ENCODE assay signal across 30 cellular contexts in genomic region chr17:41265078-41265477, GRCh38. TPM values are rescaled to one million over a fixed set of nuclear protein-coding genes. Genes with fewer than 3 reads are reported as not detected.
"Had no signal": no experiment of that assay in that cellular context is flagged by ENCODE, and none has a peak within 500 bp of the region (broad histone marks: within the 10 kb centered on the region; RNA-seq: fewer than 3 reads in every experiment).

TSS of gene KRTAP9-6 (plus strand) at chr17:41265378. CDS start at chr17:41265378, 0 bp downstream.

- H3K9ac ChIP-seq: neural progenitor cell, parathyroid adenoma had no signal

- H3K27me3 ChIP-seq: neural progenitor cell, ovary, right lobe of liver, testis, upper lobe of right lung, uterus had no signal

- H3K36me3 ChIP-seq: neural progenitor cell, neutrophil, ovary, right lobe of liver, sigmoid colon, suprapubic skin, tibial artery, transverse colon, upper lobe of right lung, uterus had no signal

- H3K4me3 ChIP-seq: neural progenitor cell, ovary, psoas muscle, right lobe of liver, sigmoid colon, suprapubic skin, testis, tibial artery, transverse colon, upper lobe of right lung, uterus had no signal

- DNase-seq: naive thymus-derived CD4-positive, alpha-beta T cell; natural killer cell; nucleus accumbens; ovary; posterior cingulate gyrus; psoas muscle; right cardiac atrium; right lobe of liver; sigmoid colon; small intestine; stimulated activated CD4-positive, alpha-beta T cell treated with anti-CD3 and anti-CD28 coated beads, Interleukin-15, amount 100 ng/mL, for 24 hours; stimulated activated CD4-positive, alpha-beta T cell treated with anti-CD3 and anti-CD28 coated beads, Interleukin-2, amount 100 ng/mL, for 24 hours; stimulated activated CD4-positive, alpha-beta T cell treated with anti-CD3 and anti-CD28 coated beads, Interleukin-2, amount 100 ng/mL, for 48 hours; stimulated activated CD4-positive, alpha-beta T cell treated with anti-CD3 and anti-CD28 coated beads, Interleukin-4, amount 100 ng/mL, for 4 hours; stimulated activated CD8-positive, alpha-beta memory T cell treated with anti-CD3 and anti-CD28 coated beads, Interleukin-4, amount 100 ng/mL, for 48 hours; stimulated activated naive CD4-positive, alpha-beta T cell; stimulated activated naive CD8-positive, alpha-beta T cell treated with anti-CD3 and anti-CD28 coated beads, Interleukin-15, amount 100 ng/mL, for 72 hours; stimulated activated naive CD8-positive, alpha-beta T cell treated with anti-CD3 and anti-CD28 coated beads, Interleukin-15, Interleukin-2, amounts not matched to agents 100 U/mL and 50 U/mL, for 24 hours; substantia nigra; testis; tibial artery; transverse colon; upper lobe of right lung; uterus had no signal

- FAIRE-seq: small intestine had no signal

- H3K9me3 ChIP-seq: neutrophil, ovary, psoas muscle, right lobe of liver, sigmoid colon, suprapubic skin, testis, tibial artery, transverse colon, upper lobe of right lung, uterus had no signal

- H2AFZ ChIP-seq: neural progenitor cell, parathyroid adenoma had no signal

- H3K27ac ChIP-seq: neural progenitor cell, neutrophil, ovary, parathyroid adenoma, psoas muscle, right lobe of liver, sigmoid colon, suprapubic skin, testis, tibial artery, transverse colon, upper lobe of right lung, uterus had no signal

- H3K4me1 ChIP-seq: neural progenitor cell, parathyroid adenoma, psoas muscle, right lobe of liver, sigmoid colon, suprapubic skin, testis, tibial artery, transverse colon, upper lobe of right lung, uterus had no signal

- H3K4me2 ChIP-seq: neural progenitor cell had no signal

RNA-seq across cellular contexts. Expression of gene KRTAP9-6, which starts in this region (rescaled TPM):
- polyA plus RNA-seq: naive thymus-derived CD4-positive, alpha-beta T cell; neural cell; ovary; psoas muscle; right cardiac atrium; sigmoid colon; small intestine; urinary bladder had no signal
